Comparison of ENCODE assay signal across 21 cellular contexts in the genomic region with DNA sequence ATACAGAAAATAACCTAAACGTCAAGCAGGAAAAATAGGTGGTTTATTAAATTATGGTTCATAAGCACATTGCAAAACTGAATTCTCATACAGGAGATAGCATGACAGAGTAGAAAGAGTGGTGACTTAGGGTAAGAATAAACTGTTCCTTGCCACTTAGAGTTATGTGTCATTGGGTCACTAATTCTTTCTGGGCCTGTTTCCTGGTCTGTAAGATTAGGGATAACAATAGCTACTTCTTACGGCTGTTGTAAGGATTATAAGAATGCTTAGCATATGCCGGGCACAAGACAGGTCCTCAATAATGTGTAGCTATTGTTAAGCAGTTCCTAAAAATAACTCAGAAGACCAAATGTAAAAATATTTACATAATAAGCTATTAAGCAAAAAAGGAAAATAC. TPM values are rescaled to one million over a fixed set of nuclear protein-coding genes. Genes with fewer than 3 reads are reported as not detected.
"Had no signal": no experiment of that assay in that cellular context is flagged by ENCODE, and none has a peak within 500 bp of the region (broad histone marks: within the 10 kb centered on the region; RNA-seq: fewer than 3 reads in every experiment).

No MANE protein-coding gene starts in this region.

- ATAC-seq: foreskin keratinocyte, left cardiac atrium had no signal

- H3K4me1 ChIP-seq: psoas muscle, thyroid gland, uterus had no signal

- H3K27me3 ChIP-seq: foreskin keratinocyte, hepatocyte, neutrophil, suprapubic skin, thyroid gland, upper lobe of left lung, uterus had no signal

- H3K27ac ChIP-seq: coronary artery, foreskin keratinocyte, hepatocyte, left ventricle myocardium inferior, psoas muscle, suprapubic skin, thyroid gland, upper lobe of left lung, uterus had no signal

- DNase-seq: effector memory CD4-positive, alpha-beta T cell; foreskin keratinocyte; head of caudate nucleus; kidney; left cardiac atrium; left ventricle myocardium inferior; mesendoderm; naive B cell; psoas muscle; stimulated activated CD4-positive, alpha-beta T cell treated with anti-CD3 and anti-CD28 coated beads, Interleukin-2, amount 100 ng/mL, for 48 hours; stimulated activated naive CD4-positive, alpha-beta T cell treated with Interleukin-2 at 50 U/mL for 16 hours; thyroid gland; upper lobe of left lung; uterus had no signal

- H3K4me2 ChIP-seq: hepatocyte, smooth muscle cell had no signal

- H3K79me2 ChIP-seq: hepatocyte had no signal

- H2AFZ ChIP-seq: hepatocyte had no signal

- H3K4me3 ChIP-seq: coronary artery, hepatocyte, left ventricle myocardium inferior, lung, psoas muscle, smooth muscle cell, suprapubic skin, thyroid gland, upper lobe of left lung, uterus had no signal

- H3K9me3 ChIP-seq: left ventricle myocardium inferior, neutrophil, psoas muscle, suprapubic skin, thyroid gland, upper lobe of left lung, uterus had no signal

- H3K36me3 ChIP-seq: uterus had no signal

RNA-seq across cellular contexts. Expression of a gene that starts 32.7 kb away (rescaled TPM):
- total RNA-seq: foreskin keratinocyte, lung, osteoblast, smooth muscle cell, thyroid gland had no signal
- polyA plus RNA-seq: foreskin keratinocyte had no signal
